1 cellular context compared by ENCODE assay signal in genomic region chr20:6588296-6588695, GRCh38.
TF ChIP-seq lines count a peak whose summit lies in the region.

No MANE protein-coding gene starts in this region.

TF ChIP-seq in WTC11, 78 proteins besides CTCF, POLR2A, EP300 and RAD21 (continued from another document):
- no peak for TF ChIP-seq E2F4 (CRISPR knock-in tag; IDR thresholded peaks at IDR 0.05; ENCODE audit: borderline replicate concordance, low read depth)
- TF ChIP-seq CBFB (CRISPR knock-in tag; IDR thresholded peaks at IDR 0.05; ENCODE audit: low read depth): no peak
- TF ChIP-seq ATF1 (CRISPR knock-in tag; IDR thresholded peaks at IDR 0.05): no peak
- TF ChIP-seq ZNF232 (CRISPR knock-in tag; IDR thresholded peaks at IDR 0.05): no peak
